ENCODE assay signal across 15 cellular contexts in the genomic region with DNA sequence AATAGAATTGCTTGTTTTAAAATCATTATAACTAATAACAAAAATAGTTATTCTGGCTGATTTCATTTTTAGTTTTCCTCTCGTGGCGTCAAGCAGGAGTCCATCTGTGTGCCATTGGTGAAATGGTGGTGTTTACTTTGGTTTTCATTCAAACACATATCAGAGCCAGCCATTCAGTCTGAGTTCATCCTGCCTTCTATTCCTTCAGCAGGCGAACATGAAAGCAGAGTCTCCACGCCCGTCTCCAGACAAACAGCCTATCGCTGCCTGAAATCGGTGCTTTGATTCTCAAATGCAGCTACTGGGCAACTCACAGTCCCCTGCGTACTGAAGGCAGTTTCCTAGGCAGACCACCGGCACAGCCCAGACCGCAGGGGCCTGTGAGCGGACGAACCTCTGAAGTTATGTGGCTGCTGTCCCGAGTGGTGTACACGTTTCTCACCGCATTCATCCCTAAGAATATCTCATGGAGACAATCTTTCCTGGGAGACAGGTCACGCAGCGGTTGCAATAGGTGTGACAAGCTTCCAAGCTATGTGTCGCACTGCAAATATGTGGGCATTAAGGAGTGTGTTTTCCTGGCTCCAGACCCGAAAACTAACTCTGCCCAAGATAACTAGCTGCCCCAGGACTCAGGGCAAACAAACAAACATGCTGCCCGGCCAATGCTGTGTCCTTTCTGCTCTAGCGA. TPM values are rescaled to one million over a fixed set of nuclear protein-coding genes. Genes with fewer than 3 reads are reported as not detected.
DNase-seq lines count a peak whose midpoint lies in the region; ATAC-seq, FAIRE-seq and TF ChIP-seq lines count a peak whose summit lies in the region.
"Had no signal": no experiment of that assay in that cellular context is flagged by ENCODE, and none has a peak within 500 bp of the region (broad histone marks: within the 10 kb centered on the region; RNA-seq: fewer than 3 reads in every experiment).

No MANE protein-coding gene starts in this region.

- H3K27ac Mint-ChIP-seq in astrocyte (ENCODE audit: unreplicated experiment) (no peak overlapping the region), Calu3 (ENCODE audit: unreplicated experiment) (no peak overlapping the region)
- H3K27ac Mint-ChIP-seq: activated CD4-positive, alpha-beta memory T cell treated with anti-CD3 and anti-CD28 coated beads for 36 hours; naive B cell had no signal

- no peaks in the 10 kb centered on the region for H3K9me3 ChIP-seq in astrocyte (ENCODE audit: insufficient read depth, low read depth, low read length)
- no peaks in the 10 kb centered on the region for H3K9me3 ChIP-seq in skeletal muscle tissue (ENCODE audit: control insufficient read depth in 3 of 3, low read length in 3 of 3)
- H3K9me3 ChIP-seq: esophagus squamous epithelium had no signal

- H3K36me3 Mint-ChIP-seq in astrocyte (ENCODE audit: low read depth, unreplicated experiment) = no peaks in the 10 kb centered on the region
- H3K36me3 Mint-ChIP-seq in Calu3 (ENCODE audit: insufficient read depth, unreplicated experiment) = no peaks in the 10 kb centered on the region
- H3K36me3 Mint-ChIP-seq: activated CD4-positive, alpha-beta memory T cell treated with anti-CD3 and anti-CD28 coated beads for 36 hours; naive B cell had no signal

- intact Hi-C loops in Calu3 (cut with micrococcal nuclease; ENCODE audit: unreplicated experiment) = loop anchor here (2.0 to 5.0 kb wide), 2 partner anchors 394 to 407 kb away; no protein-coding TSS in a partner anchor

- H2AFZ ChIP-seq in astrocyte (ENCODE audit: low read depth, low read length) = peak overlapping the region; percentile 54

- H3K9ac ChIP-seq in astrocyte (ENCODE audit: low read length) (peak overlapping the region; percentile 27), skeletal muscle tissue (ENCODE audit: low read depth in 1 of 3, low read length in 3 of 3) (peak overlapping the region in 2 of 3 donors; percentile 27 to 69)

- no peaks in the 10 kb centered on the region for H3K27me3 Mint-ChIP-seq in astrocyte (ENCODE audit: low read depth, unreplicated experiment)
- peaks cover 15% of the 10 kb centered on the region for H3K27me3 Mint-ChIP-seq in Calu3 (ENCODE audit: unreplicated experiment)

- H3K4me1 Mint-ChIP-seq in astrocyte (ENCODE audit: low read depth, unreplicated experiment) (peaks cover 16% of the 10 kb centered on the region), Calu3 (ENCODE audit: low read depth, unreplicated experiment) (no peaks in the 10 kb centered on the region)

- no peaks in the 10 kb centered on the region for H3K79me2 ChIP-seq in astrocyte (ENCODE audit: insufficient read depth, low read length)

- ATAC-seq in GM21390 (IDR thresholded peaks at IDR 0.05; ENCODE audit: unreplicated experiment) = no peak

- no peaks in the 10 kb centered on the region for H3K9me3 Mint-ChIP-seq in astrocyte (ENCODE audit: unreplicated experiment)
- H3K9me3 Mint-ChIP-seq in Calu3 (ENCODE audit: low read depth, unreplicated experiment) = no peaks in the 10 kb centered on the region
- H3K9me3 Mint-ChIP-seq: activated CD4-positive, alpha-beta memory T cell treated with anti-CD3 and anti-CD28 coated beads for 36 hours; naive B cell had no signal

- TF ChIP-seq CTCF in astrocyte (IDR thresholded peaks at IDR 0.05; ENCODE audit: insufficient read depth, low read depth, low read length) = no peak
- TF ChIP-seq CTCF in Calu3 (IDR thresholded peaks at IDR 0.05; ENCODE audit: unreplicated experiment) = no peak

- H3K4me3 ChIP-seq in astrocyte (ENCODE audit: insufficient read depth, low read depth, low read length) = peak overlapping the region; percentile 29
- H3K4me3 ChIP-seq in skeletal muscle tissue (ENCODE audit: low read length in 3 of 3) = peak overlapping the region; percentile 39 to 54 (median 51)
- H3K4me3 ChIP-seq: cardiac muscle cell, esophagus squamous epithelium, skin epidermis had no signal

- H3K4me1 ChIP-seq in astrocyte (ENCODE audit: insufficient read depth, low read length) (peaks cover 12% of the 10 kb centered on the region), skeletal muscle tissue (ENCODE audit: control insufficient read depth in 3 of 3, insufficient read depth in 3 of 3, low read length in 3 of 3) (peaks cover 3 to 10% (median 3%) of the 10 kb centered on the region in 3 donors)

- peak overlapping the region; percentile 80 for H3K4me2 ChIP-seq in astrocyte (ENCODE audit: low read length)

- DNase-seq in HK-2 (ENCODE audit: unreplicated experiment) (peak; percentile 4), astrocyte (ENCODE audit: low read depth) (peak; percentile 29), iris pigment epithelial cell (ENCODE audit: low read depth) (peak; percentile 19), GF-D8 (lab: John Stamatoyannopoulos, UW) (no peak), Calu3 (no peak)
- DNase-seq: activated CD4-positive, alpha-beta memory T cell treated with anti-CD3 and anti-CD28 coated beads for 36 hours; activated gamma-delta T cell; esophagus squamous epithelium; naive B cell; T-helper 2 cell had no signal

- H3K27ac ChIP-seq in astrocyte (ENCODE audit: low read depth, low read length) = no peak overlapping the region
- peak overlapping the region; percentile 69 for H3K27ac ChIP-seq in skeletal muscle tissue (ENCODE audit: low read depth, low read length)
- H3K27ac ChIP-seq: cardiac muscle cell, esophagus squamous epithelium, skin epidermis had no signal

- FAIRE-seq in astrocyte (lab: Jason Lieb, UNC) = no peak

- H3K36me3 ChIP-seq in astrocyte (ENCODE audit: insufficient read depth, low read length) (no peaks in the 10 kb centered on the region), skeletal muscle tissue (ENCODE audit: control insufficient read depth in 3 of 3, insufficient read depth in 3 of 3, low read length in 3 of 3) (no peaks in the 10 kb centered on the region)
- H3K36me3 ChIP-seq: cardiac muscle cell, esophagus squamous epithelium had no signal

- no peaks in the 10 kb centered on the region for H4K20me1 ChIP-seq in astrocyte (ENCODE audit: insufficient read depth, low read length)

- H3K4me3 Mint-ChIP-seq in astrocyte (ENCODE audit: unreplicated experiment) = no peak overlapping the region
- no peak overlapping the region for H3K4me3 Mint-ChIP-seq in Calu3 (ENCODE audit: low read depth, unreplicated experiment)
- H3K4me3 Mint-ChIP-seq: activated CD4-positive, alpha-beta memory T cell treated with anti-CD3 and anti-CD28 coated beads for 36 hours; naive B cell had no signal

- no peaks in the 10 kb centered on the region for H3K27me3 ChIP-seq in astrocyte (ENCODE audit: insufficient read depth, low read length)
- H3K27me3 ChIP-seq in skeletal muscle tissue (ENCODE audit: control insufficient read depth in 3 of 3, insufficient read depth in 3 of 3, low read length in 3 of 3) = no peaks in the 10 kb centered on the region
- H3K27me3 ChIP-seq: cardiac muscle cell had no signal

- no TSS peak for BruUV-seq in Calu3 (replicated peaks; lab: Mats Ljungman, UMichigan)

- CTCF ChIA-PET in Calu3 (lab: Charles Lee) = no interaction called here

RNA-seq across cellular contexts. Expression of gene RYR3, which starts 17.0 kb away (rescaled TPM):
- total RNA-seq in astrocyte (0.91 and 1.5 TPM in 2 replicates), skeletal muscle tissue (50.6 TPM), Calu3 (2022) (not detected in 2 replicates)
- total RNA-seq: activated CD4-positive, alpha-beta memory T cell treated with anti-CD3 and anti-CD28 coated beads for 36 hours; MCF 10A had no signal

Comparison
In these comparisons a context has a peak if more than half of its experiments do, and no peak if none do; other contexts are left out.
1. DNase-seq: peak in HK-2 (single experiment), astrocyte (single experiment) and iris pigment epithelial cell (single experiment); none in GF-D8 (single experiment) and Calu3 (single experiment).
2. RNA of gene RYR3, which starts 17.0 kb away (total RNA-seq): 50.6 TPM in skeletal muscle tissue (single experiment); 0.91 to 1.5 TPM in astrocyte and not detected in Calu3; every median in the first group is over 10 times any median in the second.